25 cellular contexts compared by ENCODE assay signal in genomic region chr3:138768946-138769345, GRCh38.
DNase-seq lines count a peak whose midpoint lies in the region; ATAC-seq and TF ChIP-seq lines count a peak whose summit lies in the region.
"Had no signal": no experiment of that assay in that cellular context is flagged by ENCODE, and none has a peak within 500 bp of the region (broad histone marks: within the 10 kb centered on the region; RNA-seq: fewer than 3 reads in every experiment).

No MANE protein-coding gene starts in this region.

- peaks cover 5% of the 10 kb centered on the region for H3K9me3 Mint-ChIP-seq in activated CD4-positive, alpha-beta T cell treated with anti-CD3 and anti-CD28 coated beads for 36 hours (ENCODE audit: low read depth)
- no peaks in the 10 kb centered on the region for H3K9me3 Mint-ChIP-seq in osteocyte (ENCODE audit: unreplicated experiment)

- H3K4ac ChIP-seq in mesendoderm (ENCODE audit: low read depth, low read length), result no peak overlapping the region

- H3K27ac ChIP-seq in SJCRH30 (peak overlapping the region; percentile 88), mesendoderm (ENCODE audit: low read depth, low read length) (no peak overlapping the region)
- H3K27ac ChIP-seq: 22Rv1, SJSA1 had no signal

- H3K4me2 ChIP-seq in mesendoderm (ENCODE audit: low read length), result no peak overlapping the region
- H3K4me2 ChIP-seq: PC-9 had no signal

- H3K23ac ChIP-seq in mesendoderm (ENCODE audit: low read length), result no peak overlapping the region

- no peak for DNase-seq in activated CD4-positive, alpha-beta T cell treated with anti-CD3 and anti-CD28 coated beads for 36 hours
- DNase-seq in activated CD4-positive, alpha-beta T cell treated with anti-CD3 and anti-CD28 coated beads, Interleukin-2, amount 50 U/mL, for 48 hours, result no peak
- peak; percentile 86 to 90 for DNase-seq in SJCRH30
- DNase-seq in myocyte (ENCODE audit: low read depth), result peak; percentile 72
- DNase-seq in osteocyte (ENCODE audit: extremely low spot score, unreplicated experiment), result no peak
- no peak for DNase-seq in mesendoderm
- DNase-seq: ACHN; BE2C; CD4-positive, CD25-positive, alpha-beta regulatory T cell; COR-L47; GOT3; KBM-7; MG63; NCI-H1694; NCI-H2029 treated with DMSO at 0.1 percent for 48 hours; NCI-H446 treated with DMSO at 0.1 percent for 48 hours; NCI-H526; NCI-H82; NK-92 treated with Interleukin-12 subunit alpha and Interleukin-12 subunit beta, amount 100 ng/mL, for 24 hours; PC-9 had no signal

- CTCF ChIA-PET in activated CD4-positive, alpha-beta T cell treated with anti-CD3 and anti-CD28 coated beads for 36 hours (lab: Charles Lee), result interaction anchor here (0.8 to 2.1 kb wide), 2 partner anchors 52 to 146 kb away, joined by 4 to 9 read pairs; no protein-coding TSS in a partner anchor

- intact Hi-C loops in activated CD4-positive, alpha-beta T cell treated with anti-CD3 and anti-CD28 coated beads for 36 hours (cut with DNase I, micrococcal nuclease), result no loop called here

- no peak overlapping the region for H3K18ac ChIP-seq in mesendoderm (ENCODE audit: low read length)

- no peak for TF ChIP-seq CTCF in osteocyte (IDR thresholded peaks at IDR 0.05)

- peaks cover 26% of the 10 kb centered on the region for H3K36me3 Mint-ChIP-seq in activated CD4-positive, alpha-beta T cell treated with anti-CD3 and anti-CD28 coated beads for 36 hours (ENCODE audit: low read depth)
- no peaks in the 10 kb centered on the region for H3K36me3 Mint-ChIP-seq in osteocyte (ENCODE audit: unreplicated experiment)

- H3K27me3 ChIP-seq in SJCRH30, result no peaks in the 10 kb centered on the region
- H3K27me3 ChIP-seq in mesendoderm (ENCODE audit: insufficient read depth, low read length, poor library complexity), result no peaks in the 10 kb centered on the region
- H3K27me3 ChIP-seq: BE2C, MG63, SJSA1 had no signal

- WGBS in mesendoderm (ENCODE audit: extremely low coverage, insufficient coverage, low lambda C conversion rate), result no CpG with 5 or more reads among the region's 5 CpGs

- peak overlapping the region; percentile 31 for H3K27ac Mint-ChIP-seq in activated CD4-positive, alpha-beta T cell treated with anti-CD3 and anti-CD28 coated beads for 36 hours
- H3K27ac Mint-ChIP-seq in osteocyte (ENCODE audit: unreplicated experiment), result no peak overlapping the region

- H3K4me1 ChIP-seq in SJCRH30 (peaks cover 8% of the 10 kb centered on the region), mesendoderm (ENCODE audit: control insufficient read depth, low read depth, low read length) (no peaks in the 10 kb centered on the region)
- H3K4me1 ChIP-seq: BE2C, HAP-1 had no signal

- H3K36me3 ChIP-seq in SJCRH30, result no peaks in the 10 kb centered on the region
- H3K36me3 ChIP-seq in mesendoderm (ENCODE audit: control insufficient read depth, insufficient read depth, low read length), result no peaks in the 10 kb centered on the region
- H3K36me3 ChIP-seq: BE2C, HAP-1 had no signal

- no peak overlapping the region for H3K56ac ChIP-seq in mesendoderm (ENCODE audit: low read length)

- ATAC-seq in activated CD4-positive, alpha-beta T cell treated with anti-CD3 and anti-CD28 coated beads for 36 hours, result no peak
- no peak for ATAC-seq in GM18502 (IDR thresholded peaks at IDR 0.05; ENCODE audit: poor library complexity, unreplicated experiment)
- ATAC-seq: Right ventricle myocardium inferior had no signal

- H4K8ac ChIP-seq in mesendoderm (ENCODE audit: low read depth, low read length), result no peak overlapping the region

- H3K4me3 ChIP-seq in SJCRH30 (no peak overlapping the region), mesendoderm (ENCODE audit: low read length) (no peak overlapping the region)
- H3K4me3 ChIP-seq: HAP-1, MG63, PC-9, SJSA1 had no signal

- H2BK15ac ChIP-seq in mesendoderm (replicated peaks; ENCODE audit: low read depth), result no peak overlapping the region

- H3K79me2 ChIP-seq in mesendoderm (ENCODE audit: control insufficient read depth, insufficient read depth, low read length), result no peaks in the 10 kb centered on the region

- H4K5ac ChIP-seq in mesendoderm (ENCODE audit: low read length), result no peak overlapping the region

- no peak overlapping the region for H2BK5ac ChIP-seq in mesendoderm (ENCODE audit: low read length)

- no peaks in the 10 kb centered on the region for H3K27me3 Mint-ChIP-seq in activated CD4-positive, alpha-beta T cell treated with anti-CD3 and anti-CD28 coated beads for 36 hours
- no peaks in the 10 kb centered on the region for H3K27me3 Mint-ChIP-seq in osteocyte (ENCODE audit: unreplicated experiment)
- H3K27me3 Mint-ChIP-seq: CD4-positive, CD25-positive, alpha-beta regulatory T cell had no signal

- H2AK5ac ChIP-seq in mesendoderm (ENCODE audit: low read length), result no peak overlapping the region

- peaks cover 26% of the 10 kb centered on the region for H3K4me1 Mint-ChIP-seq in activated CD4-positive, alpha-beta T cell treated with anti-CD3 and anti-CD28 coated beads for 36 hours
- H3K4me1 Mint-ChIP-seq in osteocyte (ENCODE audit: unreplicated experiment), result peaks cover 13% of the 10 kb centered on the region

- peaks cover 7% of the 10 kb centered on the region for H3K79me1 ChIP-seq in mesendoderm (ENCODE audit: low read length)

- no peak overlapping the region for H2BK120ac ChIP-seq in mesendoderm (ENCODE audit: low read depth, low read length)

- no peak overlapping the region for H3K9ac ChIP-seq in mesendoderm (ENCODE audit: low read length)

- H3K4me3 Mint-ChIP-seq in activated CD4-positive, alpha-beta T cell treated with anti-CD3 and anti-CD28 coated beads for 36 hours, result no peak overlapping the region
- no peak overlapping the region for H3K4me3 Mint-ChIP-seq in osteocyte (ENCODE audit: unreplicated experiment)

- peaks cover 4% of the 10 kb centered on the region; the same call in 1 of the 2 replicates for H3K9me3 ChIP-seq in SJCRH30 (replicated peaks)
- H3K9me3 ChIP-seq: BE2C, SJSA1 had no signal

- POLR2A ChIA-PET in activated CD4-positive, alpha-beta T cell treated with anti-CD3 and anti-CD28 coated beads for 36 hours (lab: Charles Lee), result no interaction called here

Comparison
In these comparisons a context has a peak if more than half of its experiments do, and no peak if none do; other contexts are left out.
1. DNase-seq: peak in SJCRH30 (2 of 2) and myocyte (single experiment); none in activated CD4-positive, alpha-beta T cell treated with anti-CD3 and anti-CD28 coated beads for 36 hours (single experiment), activated CD4-positive, alpha-beta T cell treated with anti-CD3 and anti-CD28 coated beads, Interleukin-2, amount 50 U/mL, for 48 hours (0 of 2), osteocyte (single experiment) and mesendoderm (single experiment).